In the genomic region with DNA sequence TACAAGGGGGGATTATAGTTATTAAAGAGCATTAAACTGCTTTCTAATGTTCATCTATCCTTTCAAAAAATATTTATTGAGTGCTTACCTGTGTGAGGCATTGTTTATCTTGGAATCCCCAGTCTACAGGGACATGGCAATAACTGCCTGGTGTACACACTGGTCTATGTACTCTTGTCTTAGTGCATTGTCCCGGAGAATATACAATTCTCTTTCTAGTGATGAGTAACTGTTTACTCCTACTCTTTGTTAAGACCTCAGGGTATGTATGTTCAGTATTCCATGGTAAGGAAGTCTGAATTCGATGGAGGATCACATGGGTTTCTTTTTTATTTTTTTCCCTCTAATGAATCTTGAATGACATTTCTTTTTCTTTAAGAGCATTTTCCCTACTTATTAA, we compare ENCODE assay signal across 13 cellular contexts.
DNase-seq lines count a peak whose midpoint lies in the region; ATAC-seq and TF ChIP-seq lines count a peak whose summit lies in the region.
"Had no signal": no experiment of that assay in that cellular context is flagged by ENCODE, and none has a peak within 500 bp of the region (broad histone marks: within the 10 kb centered on the region; RNA-seq: fewer than 3 reads in every experiment).

No MANE protein-coding gene starts in this region.

- no peak for TF ChIP-seq CTCF in fibroblast of pulmonary artery (IDR thresholded peaks at IDR 0.05; ENCODE audit: low read length, missing control alignments)
- TF ChIP-seq CTCF in smooth muscle cell (IDR thresholded peaks at IDR 0.05; ENCODE audit: borderline replicate concordance, insufficient read depth, poor library complexity, severe bottlenecking) = no peak
- TF ChIP-seq CTCF in vagina (IDR thresholded peaks at IDR 0.05) = no peak

- peak; percentile 6 for DNase-seq in HPDE6-E6E7 (ENCODE audit: extremely low spot score)
- DNase-seq in SW480 (ENCODE audit: low spot score) = peak; percentile 40
- DNase-seq in fibroblast of pulmonary artery (ENCODE audit: low read depth) = peak; percentile 38
- no peak for DNase-seq in smooth muscle cell (lab: John Stamatoyannopoulos, UW; ENCODE audit: unreplicated experiment)
- DNase-seq in KG1 (lab: John Stamatoyannopoulos, UW) = no peak
- DNase-seq in vagina (ENCODE audit: extremely low spot score in 2 of 2) = no peak
- DNase-seq: activated naive CD8-positive, alpha-beta T cell treated with anti-CD3 and anti-CD28 coated beads, Interleukin-2, amount 50 U/mL, for 24 hours; activated T-cell treated with anti-CD3 and anti-CD28 coated beads for 4 hours; COR-L47; naive thymus-derived CD4-positive, alpha-beta T cell; NCI-H2171; T-cell had no signal

- peak overlapping the region; percentile 33 for H3K4me2 ChIP-seq in smooth muscle cell

- peaks cover 14% of the 10 kb centered on the region for H3K4me1 ChIP-seq in smooth muscle cell (ENCODE audit: low read depth)
- peaks cover 13% of the 10 kb centered on the region for H3K4me1 ChIP-seq in vagina

- WGBS in smooth muscle cell (ENCODE audit: low lambda C conversion rate) = 26% methylated on average over 2 of the region's 2 CpGs

- no peaks in the 10 kb centered on the region for H3K9me3 ChIP-seq in smooth muscle cell (replicated peaks; ENCODE audit: low read depth)
- no peaks in the 10 kb centered on the region for H3K9me3 ChIP-seq in vagina

- H2AFZ ChIP-seq in smooth muscle cell (ENCODE audit: low read depth) = no peak overlapping the region

- H3K27ac ChIP-seq in smooth muscle cell (ENCODE audit: low read depth) (peak overlapping the region; percentile 90), vagina (no peak overlapping the region)

- H3K79me2 ChIP-seq in smooth muscle cell (ENCODE audit: low read depth) = no peaks in the 10 kb centered on the region

- H3K4me3 ChIP-seq in fibroblast of pulmonary artery (replicated peaks; ENCODE audit: low read depth, low read length) = no peak overlapping the region
- H3K4me3 ChIP-seq in smooth muscle cell = no peak overlapping the region
- H3K4me3 ChIP-seq in vagina = no peak overlapping the region

- intact Hi-C loops in vagina (cut with DNase I) = loop anchor here (5.0 kb wide), 1 partner anchor 774 kb away; a partner anchor contains a TSS

- no peaks in the 10 kb centered on the region for H3K27me3 ChIP-seq in smooth muscle cell (ENCODE audit: low read depth)
- no peaks in the 10 kb centered on the region for H3K27me3 ChIP-seq in vagina

- no peaks in the 10 kb centered on the region for H4K20me1 ChIP-seq in smooth muscle cell (ENCODE audit: low read depth)

- peak overlapping the region; percentile 72 for H3K9ac ChIP-seq in smooth muscle cell (ENCODE audit: low read depth)

- no peak for ATAC-seq in GM21576 (IDR thresholded peaks at IDR 0.05; ENCODE audit: unreplicated experiment)
- ATAC-seq: naive thymus-derived CD4-positive, alpha-beta T cell; T-cell had no signal

- peaks cover 6% of the 10 kb centered on the region for H3F3A ChIP-seq in smooth muscle cell (ENCODE audit: low read depth)

- TF ChIP-seq POLR2A in vagina (IDR thresholded peaks at IDR 0.05) = no peak

- H3K36me3 ChIP-seq in smooth muscle cell (ENCODE audit: low read depth) (no peaks in the 10 kb centered on the region), vagina (no peaks in the 10 kb centered on the region)

Comparison
In these comparisons a context has a peak if more than half of its experiments do, and no peak if none do; other contexts are left out.
1. DNase-seq: peak in HPDE6-E6E7 (single experiment), SW480 (single experiment) and fibroblast of pulmonary artery (single experiment); none in smooth muscle cell (single experiment), KG1 (single experiment) and vagina (0 of 2).